In the genomic region with DNA sequence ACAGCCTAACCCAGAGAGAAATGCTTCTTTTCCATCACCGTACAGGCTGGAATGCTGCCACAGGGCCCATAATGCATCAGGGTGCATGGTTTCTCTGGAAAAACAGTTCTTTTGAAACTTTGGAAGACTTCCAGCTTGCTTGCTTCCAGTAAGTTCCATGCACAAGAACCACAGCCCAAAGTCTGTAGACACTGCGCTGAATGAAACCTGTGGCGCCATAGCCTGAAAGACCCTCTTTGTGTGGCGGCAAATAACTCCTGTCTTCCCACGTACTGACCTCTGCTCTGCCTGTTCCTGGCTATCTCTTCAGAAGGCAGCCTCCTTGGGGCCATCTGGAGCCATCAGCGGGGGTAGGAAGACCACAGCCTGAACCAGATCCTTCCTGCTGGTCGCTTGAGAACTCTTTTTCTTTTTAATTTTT, we compare ENCODE assay signal across 20 cellular contexts. TPM values are rescaled to one million over a fixed set of nuclear protein-coding genes. Genes with fewer than 3 reads are reported as not detected.
DNase-seq lines count a peak whose midpoint lies in the region; ATAC-seq and TF ChIP-seq lines count a peak whose summit lies in the region.
"Had no signal": no experiment of that assay in that cellular context is flagged by ENCODE, and none has a peak within 500 bp of the region (broad histone marks: within the 10 kb centered on the region; RNA-seq: fewer than 3 reads in every experiment).

No MANE protein-coding gene starts in this region.

- H3K4me3 ChIP-seq in right cardiac atrium (ENCODE audit: low read length), result no peak overlapping the region
- H3K4me3 ChIP-seq: vagina had no signal

- H3K4me1 ChIP-seq in right cardiac atrium (ENCODE audit: control insufficient read depth, insufficient read depth, low read length), result no peaks in the 10 kb centered on the region
- H3K4me1 ChIP-seq: vagina had no signal

- intact Hi-C loops in right cardiac atrium (cut with DNase I), result loop anchor here in 1 of 4 donors (5.0 kb wide), 1 partner anchor 127 kb away; no protein-coding TSS in a partner anchor
- intact Hi-C loops in sciatic nerve (cut with DNase I), result no loop called here
- intact Hi-C loops in left colon (cut with DNase I, micrococcal nuclease), result no loop called here

- DNase-seq in G401 (ENCODE audit: low spot score), result peak; percentile 52
- DNase-seq in right cardiac atrium, result peak; percentile 69 to 87 (median 86)
- DNase-seq in sciatic nerve (ENCODE audit: low spot score), result peak; percentile 84
- DNase-seq in activated CD8-positive, alpha-beta T cell treated with anti-CD3 and anti-CD28 coated beads, Interleukin-2, amount 10 ng/mL, durations not matched to agents 7 days and 5 days, result no peak
- DNase-seq in osteocyte (ENCODE audit: extremely low spot score, unreplicated experiment), result no peak
- no peak for DNase-seq in stimulated activated effector memory CD8-positive, alpha-beta T cell treated with anti-CD3 and anti-CD28 coated beads, Interleukin-12 subunit alpha, Interleukin-12 subunit beta, amount 100 ng/mL, for 72 hours (ENCODE audit: low spot score in 2 of 2)
- no peak for DNase-seq in left colon
- DNase-seq: activated B cell treated with CpG ODN at 0.5 μM for 24 hours; activated effector memory CD4-positive, alpha-beta T cell treated with Interleukin-2 at 50 U/mL for 16 hours; Calu3; NCI-H1105 treated with DMSO at 0.1 percent for 48 hours; NCI-H2171; NK-92 treated with Interleukin-12 subunit alpha and Interleukin-12 subunit beta, amount 100 ng/mL, for 24 hours; T-helper 1 cell had no signal

- no peaks in the 10 kb centered on the region for H3K9me3 Mint-ChIP-seq in brain
- no peaks in the 10 kb centered on the region for H3K9me3 Mint-ChIP-seq in activated CD8-positive, alpha-beta T cell treated with anti-CD3 and anti-CD28 coated beads, Interleukin-2, amount 10 ng/mL, durations not matched to agents 7 days and 5 days (ENCODE audit: insufficient read depth)
- no peaks in the 10 kb centered on the region for H3K9me3 Mint-ChIP-seq in osteocyte (ENCODE audit: unreplicated experiment)
- no peaks in the 10 kb centered on the region for H3K9me3 Mint-ChIP-seq in stimulated activated effector memory CD8-positive, alpha-beta T cell treated with anti-CD3 and anti-CD28 coated beads, Interleukin-12 subunit alpha, Interleukin-12 subunit beta, amount 100 ng/mL, for 72 hours
- H3K9me3 Mint-ChIP-seq: activated B cell treated with CpG ODN at 0.5 μM for 24 hours; memory B cell; stimulated activated naive CD8-positive, alpha-beta T cell treated with anti-CD3 and anti-CD28 coated beads, Interleukin-15, Interleukin-2, amounts not matched to agents 100 ng/mL and 50 ng/mL, for 24 hours had no signal

- H3K27me3 ChIP-seq in right cardiac atrium (ENCODE audit: control insufficient read depth, insufficient read depth), result no peaks in the 10 kb centered on the region
- H3K27me3 ChIP-seq: vagina had no signal

- CTCF ChIA-PET in activated CD8-positive, alpha-beta T cell treated with anti-CD3 and anti-CD28 coated beads, Interleukin-2, amount 10 ng/mL, durations not matched to agents 7 days and 5 days (lab: Charles Lee), result interaction anchor here (1.3 kb wide), 1 partner anchor 10 kb away, joined by 3 read pairs; no protein-coding TSS in a partner anchor

- no peak overlapping the region for H3K4me3 Mint-ChIP-seq in brain
- no peak overlapping the region for H3K4me3 Mint-ChIP-seq in activated CD8-positive, alpha-beta T cell treated with anti-CD3 and anti-CD28 coated beads, Interleukin-2, amount 10 ng/mL, durations not matched to agents 7 days and 5 days
- no peak overlapping the region for H3K4me3 Mint-ChIP-seq in osteocyte (ENCODE audit: unreplicated experiment)
- H3K4me3 Mint-ChIP-seq in stimulated activated effector memory CD8-positive, alpha-beta T cell treated with anti-CD3 and anti-CD28 coated beads, Interleukin-12 subunit alpha, Interleukin-12 subunit beta, amount 100 ng/mL, for 72 hours, result no peak overlapping the region
- H3K4me3 Mint-ChIP-seq: activated B cell treated with CpG ODN at 0.5 μM for 24 hours; memory B cell; stimulated activated naive CD8-positive, alpha-beta T cell treated with anti-CD3 and anti-CD28 coated beads, Interleukin-15, Interleukin-2, amounts not matched to agents 100 ng/mL and 50 ng/mL, for 24 hours had no signal

- H3K9me3 ChIP-seq in right cardiac atrium (ENCODE audit: control insufficient read depth, low read length), result no peaks in the 10 kb centered on the region
- H3K9me3 ChIP-seq: vagina had no signal

- H3K27me3 Mint-ChIP-seq in brain (no peaks in the 10 kb centered on the region), osteocyte (ENCODE audit: unreplicated experiment) (no peaks in the 10 kb centered on the region)
- H3K27me3 Mint-ChIP-seq in activated CD8-positive, alpha-beta T cell treated with anti-CD3 and anti-CD28 coated beads, Interleukin-2, amount 10 ng/mL, durations not matched to agents 7 days and 5 days (ENCODE audit: low read depth), result no peaks in the 10 kb centered on the region
- H3K27me3 Mint-ChIP-seq: activated B cell treated with CpG ODN at 0.5 μM for 24 hours; memory B cell; stimulated activated naive CD8-positive, alpha-beta T cell treated with anti-CD3 and anti-CD28 coated beads, Interleukin-15, Interleukin-2, amounts not matched to agents 100 ng/mL and 50 ng/mL, for 24 hours had no signal

- H3K27ac ChIP-seq in right cardiac atrium (ENCODE audit: low read length), result no peak overlapping the region
- H3K27ac ChIP-seq: KMS-11, RWPE1, vagina had no signal

- in situ Hi-C loops in G401 (cut with HindIII; ENCODE audit: low sequenced_read_pairs), result no loop called here

- ATAC-seq in right cardiac atrium (peak in 1 of 2 donors; percentile 12), sciatic nerve (peak; percentile 59), left colon (no peak)
- no peak for ATAC-seq in activated CD8-positive, alpha-beta T cell treated with anti-CD3 and anti-CD28 coated beads, Interleukin-2, amount 10 ng/mL, durations not matched to agents 7 days and 5 days
- ATAC-seq in stimulated activated effector memory CD8-positive, alpha-beta T cell treated with anti-CD3 and anti-CD28 coated beads, Interleukin-12 subunit alpha, Interleukin-12 subunit beta, amount 100 ng/mL, for 72 hours, result no peak

- TF ChIP-seq CTCF in brain (conservative IDR thresholded peaks at IDR 0.05) (no peak), osteocyte (IDR thresholded peaks at IDR 0.05) (no peak)

- H3K4me1 Mint-ChIP-seq in brain (peaks cover 4% of the 10 kb centered on the region), osteocyte (ENCODE audit: unreplicated experiment) (peaks cover 2% of the 10 kb centered on the region)
- peaks cover 2% of the 10 kb centered on the region for H3K4me1 Mint-ChIP-seq in activated CD8-positive, alpha-beta T cell treated with anti-CD3 and anti-CD28 coated beads, Interleukin-2, amount 10 ng/mL, durations not matched to agents 7 days and 5 days (ENCODE audit: low read depth)
- H3K4me1 Mint-ChIP-seq in stimulated activated effector memory CD8-positive, alpha-beta T cell treated with anti-CD3 and anti-CD28 coated beads, Interleukin-12 subunit alpha, Interleukin-12 subunit beta, amount 100 ng/mL, for 72 hours, result peaks cover 19% of the 10 kb centered on the region

- H3K27ac Mint-ChIP-seq in brain (peak overlapping the region in 4 of 5 experiments; percentile 9 to 75 (median 44)), osteocyte (ENCODE audit: unreplicated experiment) (no peak overlapping the region)
- H3K27ac Mint-ChIP-seq in activated CD8-positive, alpha-beta T cell treated with anti-CD3 and anti-CD28 coated beads, Interleukin-2, amount 10 ng/mL, durations not matched to agents 7 days and 5 days, result no peak overlapping the region
- no peak overlapping the region for H3K27ac Mint-ChIP-seq in stimulated activated effector memory CD8-positive, alpha-beta T cell treated with anti-CD3 and anti-CD28 coated beads, Interleukin-12 subunit alpha, Interleukin-12 subunit beta, amount 100 ng/mL, for 72 hours
- H3K27ac Mint-ChIP-seq: activated B cell treated with CpG ODN at 0.5 μM for 24 hours; memory B cell; stimulated activated naive CD8-positive, alpha-beta T cell treated with anti-CD3 and anti-CD28 coated beads, Interleukin-15, Interleukin-2, amounts not matched to agents 100 ng/mL and 50 ng/mL, for 24 hours had no signal

- 54% methylated on average over 7 of the region's 7 CpGs for WGBS in right cardiac atrium

- POLR2A ChIA-PET in activated CD8-positive, alpha-beta T cell treated with anti-CD3 and anti-CD28 coated beads, Interleukin-2, amount 10 ng/mL, durations not matched to agents 7 days and 5 days (lab: Charles Lee), result interaction anchor here (1.0 to 1.1 kb wide), 2 partner anchors 125 to 126 kb away, joined by 3 read pairs; no protein-coding TSS in a partner anchor

- H3K36me3 Mint-ChIP-seq in brain (no peaks in the 10 kb centered on the region), osteocyte (ENCODE audit: unreplicated experiment) (no peaks in the 10 kb centered on the region)
- H3K36me3 Mint-ChIP-seq in activated CD8-positive, alpha-beta T cell treated with anti-CD3 and anti-CD28 coated beads, Interleukin-2, amount 10 ng/mL, durations not matched to agents 7 days and 5 days (ENCODE audit: low read depth), result peaks cover 3% of the 10 kb centered on the region
- H3K36me3 Mint-ChIP-seq in stimulated activated effector memory CD8-positive, alpha-beta T cell treated with anti-CD3 and anti-CD28 coated beads, Interleukin-12 subunit alpha, Interleukin-12 subunit beta, amount 100 ng/mL, for 72 hours, result peaks cover 20% of the 10 kb centered on the region
- H3K36me3 Mint-ChIP-seq: memory B cell had no signal

RNA-seq across cellular contexts. Expression of a gene that starts 15.1 kb away (rescaled TPM):
- total RNA-seq in G401 (2014; rRNA removed; shearing (Covaris generic)), result 37.9 and 41.0 TPM in 2 replicates
- polyA plus RNA-seq in brain (ENCODE audit: insufficient read depth, low read depth, low replicate concordance) (29.1 TPM), right cardiac atrium (12.5 TPM)
- total RNA-seq in right cardiac atrium (10 to 100 TPM in 3 of 4 donors, 1 to 10 TPM in 1; 8.5 to 16.4 (median 12.5) TPM), sciatic nerve (33.3 TPM), osteocyte (19.8 and 24.0 TPM in 2 replicates), left colon (10 to 100 TPM; 16.2 to 22.9 TPM)
- 10 to 100 TPM; 34.7 to 37.4 TPM for total RNA-seq in activated CD8-positive, alpha-beta T cell treated with anti-CD3 and anti-CD28 coated beads, Interleukin-2, amount 10 ng/mL, durations not matched to agents 7 days and 5 days

RNA-seq across cellular contexts. Expression of a gene that starts 28.7 kb away (rescaled TPM):
- 0.25 TPM in 1 of 2 replicates, not detected in the other for total RNA-seq in G401 (2014; rRNA removed; shearing (Covaris generic))
- polyA plus RNA-seq in brain (ENCODE audit: insufficient read depth, low read depth, low replicate concordance) (not detected), right cardiac atrium (2.6 TPM)
- total RNA-seq in right cardiac atrium (1 to 10 TPM; 1.5 to 4.3 (median 2.5) TPM), sciatic nerve (5.2 TPM), osteocyte (not detected in 2 replicates), left colon (under 1 TPM; 0.15 to 0.25 TPM)
- total RNA-seq in activated CD8-positive, alpha-beta T cell treated with anti-CD3 and anti-CD28 coated beads, Interleukin-2, amount 10 ng/mL, durations not matched to agents 7 days and 5 days, result under 1 TPM; 0.95 to 0.97 TPM
- total RNA-seq: Calu3 had no signal

RNA-seq across cellular contexts. Expression of a gene that starts 54.1 kb away (rescaled TPM):
- total RNA-seq in G401 (2014; rRNA removed; shearing (Covaris generic)), result 23.4 and 37.0 TPM in 2 replicates
- polyA plus RNA-seq in brain (ENCODE audit: insufficient read depth, low read depth, low replicate concordance) (82.1 TPM), right cardiac atrium (237 TPM)
- total RNA-seq in right cardiac atrium (100 to 1,000 TPM; 386 to 449 (median 419) TPM), sciatic nerve (68.6 TPM), osteocyte (64.6 and 69.2 TPM in 2 replicates), left colon (10 to 100 TPM; 93.9 to 99.6 TPM)
- 10 to 100 TPM; 55.1 to 60.4 TPM for total RNA-seq in activated CD8-positive, alpha-beta T cell treated with anti-CD3 and anti-CD28 coated beads, Interleukin-2, amount 10 ng/mL, durations not matched to agents 7 days and 5 days

Comparison
In these comparisons a context has a peak if more than half of its experiments do, and no peak if none do; other contexts are left out.
1. DNase-seq: peak in G401 (single experiment), right cardiac atrium (3 of 3) and sciatic nerve (single experiment); none in activated CD8-positive, alpha-beta T cell treated with anti-CD3 and anti-CD28 coated beads, Interleukin-2, amount 10 ng/mL, durations not matched to agents 7 days and 5 days (single experiment), osteocyte (single experiment), stimulated activated effector memory CD8-positive, alpha-beta T cell treated with anti-CD3 and anti-CD28 coated beads, Interleukin-12 subunit alpha, Interleukin-12 subunit beta, amount 100 ng/mL, for 72 hours (0 of 2) and left colon (0 of 2).
2. H3K27ac Mint-ChIP-seq: peak in brain (4 of 5); none in activated CD8-positive, alpha-beta T cell treated with anti-CD3 and anti-CD28 coated beads, Interleukin-2, amount 10 ng/mL, durations not matched to agents 7 days and 5 days (single experiment), osteocyte (single experiment) and stimulated activated effector memory CD8-positive, alpha-beta T cell treated with anti-CD3 and anti-CD28 coated beads, Interleukin-12 subunit alpha, Interleukin-12 subunit beta, amount 100 ng/mL, for 72 hours (single experiment).